8 cellular contexts compared by ENCODE assay signal in the genomic region with DNA sequence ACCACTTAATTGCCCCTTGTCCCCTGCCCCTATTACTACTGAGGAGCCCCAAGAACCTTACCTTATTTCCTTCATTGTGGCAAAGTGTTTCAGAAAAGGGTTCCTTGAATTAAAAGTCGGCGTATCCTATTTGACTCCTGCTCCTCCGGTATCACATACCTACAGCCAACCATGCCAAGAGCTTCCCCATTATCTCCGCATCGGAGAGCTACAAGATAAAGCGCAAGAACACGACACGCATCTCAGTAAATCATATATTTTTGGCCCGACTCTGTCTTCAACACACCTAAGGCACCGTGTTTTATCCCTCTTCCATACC. TPM values are rescaled to one million over a fixed set of nuclear protein-coding genes. Genes with fewer than 3 reads are reported as not detected.
A peak's percentile ranks its signal among the peaks of the same experiment; 100 is the strongest.
DNase-seq lines count a peak whose midpoint lies in the region; ATAC-seq, FAIRE-seq and TF ChIP-seq lines count a peak whose summit lies in the region.

No MANE protein-coding gene starts in this region.

- no peaks in the 10 kb centered on the region for H3K27me3 ChIP-seq in mammary epithelial cell (ENCODE audit: insufficient read depth, low read length)
- H3K27me3 ChIP-seq in mucosa of rectum (ENCODE audit: control insufficient read depth in 2 of 2, insufficient read depth in 2 of 2, low read length in 2 of 2) = no peaks in the 10 kb centered on the region

- 0% methylated on average over 10 of the region's 10 CpGs for WGBS in mammary epithelial cell (ENCODE audit: low coverage, missing lambda C conversion rate)

- peak overlapping the region; percentile 76 for H3K4me2 ChIP-seq in mammary epithelial cell (ENCODE audit: insufficient read depth, low read depth, low read length)

- peaks cover 4% of the 10 kb centered on the region for H3K36me3 ChIP-seq in mammary epithelial cell (ENCODE audit: insufficient read depth, low read length)
- H3K36me3 ChIP-seq in mucosa of rectum (ENCODE audit: control insufficient read depth in 2 of 2, insufficient read depth in 2 of 2, low read length in 2 of 2) = peaks cover 2 to 12% of the 10 kb centered on the region in 2 donors

- in situ Hi-C loops in mammary epithelial cell (cut with MboI; ENCODE audit: low sequenced_read_pairs in 2 of 2) = no loop called here

- H3K4me3 ChIP-seq in mammary epithelial cell (replicated peaks in 1 of 3; ENCODE audit: insufficient read depth in 1 of 3, low read depth in 2 of 3, low read length in 3 of 3) = peak overlapping the region; percentile 69 to 90 (median 70)
- peak overlapping the region; percentile 99 for H3K4me3 ChIP-seq in mucosa of rectum (ENCODE audit: low read length in 2 of 2)

- no peaks in the 10 kb centered on the region for H4K20me1 ChIP-seq in mammary epithelial cell (ENCODE audit: insufficient read depth, low read length)

- H3K27ac ChIP-seq in mammary epithelial cell (ENCODE audit: insufficient read depth, low read depth, low read length) (peak overlapping the region; percentile 96), mucosa of rectum (ENCODE audit: low read depth in 2 of 2, low read length in 2 of 2) (peak overlapping the region; percentile 100)

- peak overlapping the region; percentile 98 for H3K9ac ChIP-seq in mammary epithelial cell (ENCODE audit: insufficient read depth, low read length)
- peak overlapping the region; percentile 93 to 95 for H3K9ac ChIP-seq in mucosa of rectum (ENCODE audit: low read depth in 1 of 2, low read length in 2 of 2)

- intact Hi-C loops in mammary epithelial cell (cut with micrococcal nuclease) = loop anchor here (1.0 to 2.0 kb wide), 4 partner anchors 9 to 385 kb away; partner anchors contain the start of genes COQ2 and SEC31A

- H2AFZ ChIP-seq in mammary epithelial cell (ENCODE audit: low read depth, low read length) = peak overlapping the region; percentile 46

- dilution Hi-C loops in mammary epithelial cell (cut with HindIII; ENCODE audit: low sequenced_read_pairs) = no loop called here

- no peaks in the 10 kb centered on the region for H3K9me3 ChIP-seq in mammary epithelial cell (replicated peaks; ENCODE audit: insufficient read depth, low read length)
- no peaks in the 10 kb centered on the region for H3K9me3 ChIP-seq in mucosa of rectum (ENCODE audit: control insufficient read depth in 2 of 2, low read length in 2 of 2)

- H3K79me2 ChIP-seq in mammary epithelial cell (ENCODE audit: insufficient read depth, low read length) = peaks cover 64% of the 10 kb centered on the region

- ATAC-seq in GM21786 (IDR thresholded peaks at IDR 0.05; ENCODE audit: unreplicated experiment) = peak; percentile 0

- no peak for FAIRE-seq in HTR-8/SVneo (lab: Jason Lieb, UNC)

- peaks cover 3% of the 10 kb centered on the region for H3K4me1 ChIP-seq in mammary epithelial cell (ENCODE audit: insufficient read depth, low read length)
- peaks cover 0 to 19% of the 10 kb centered on the region in 2 donors for H3K4me1 ChIP-seq in mucosa of rectum (ENCODE audit: control insufficient read depth in 2 of 2, insufficient read depth in 2 of 2, low read length in 2 of 2)

- no peak for TF ChIP-seq CTCF in mammary epithelial cell (conservative IDR thresholded peaks at IDR 0.05 in 1 of 2, IDR thresholded peaks at IDR 0.05 in 1 of 2; ENCODE audit: extremely low read depth in 1 of 2, insufficient read depth in 1 of 2, low read depth in 1 of 2, low read length in 2 of 2)

- TSS peak; percentile 68 for BruUV-seq in mammary epithelial cell (replicated peaks; lab: Mats Ljungman, UMichigan)

- DNase-seq in ELR (ENCODE audit: low read depth) (peak; percentile 58), NCI-H1417 treated with DMSO at 0.1 percent for 48 hours (lab: John Stamatoyannopoulos, UW) (peak; percentile 26), mammary epithelial cell (no peak), CD1c-positive myeloid dendritic cell (ENCODE audit: extremely low spot score) (no peak), HTR-8/SVneo (ENCODE audit: insufficient read length, low spot score) (no peak)
- DNase-seq in activated naive CD4-positive, alpha-beta T cell treated with Interleukin-2 at 50 U/mL for 16 hours = no peak

- CTCF ChIA-PET in mammary epithelial cell (lab: Charles Lee; ENCODE audit: low non-redundant PET) = no interaction called here

RNA-seq across cellular contexts. Expression of gene THAP9, which starts 0.6 kb away (rescaled TPM):
- total RNA-seq in mammary epithelial cell = 1 to 10 TPM; 2.8 to 3.0 TPM
- 1.6 TPM for polyA plus RNA-seq in mammary epithelial cell
- polyA minus RNA-seq in mammary epithelial cell = not detected

RNA-seq across cellular contexts. Expression of gene SEC31A, which starts 9.0 kb away (rescaled TPM):
- 100 to 1,000 TPM; 204 to 225 TPM for total RNA-seq in mammary epithelial cell
- polyA plus RNA-seq in mammary epithelial cell = 149 TPM
- polyA minus RNA-seq in mammary epithelial cell = 157 TPM

Comparison
In these comparisons a context has a peak if more than half of its experiments do, and no peak if none do; other contexts are left out.
1. DNase-seq: peak in ELR (single experiment) and NCI-H1417 treated with DMSO at 0.1 percent for 48 hours (single experiment); none in mammary epithelial cell (single experiment), activated naive CD4-positive, alpha-beta T cell treated with Interleukin-2 at 50 U/mL for 16 hours (single experiment), CD1c-positive myeloid dendritic cell (single experiment) and HTR-8/SVneo (single experiment).